ENCODE assay signal across 11 cellular contexts in the genomic region with DNA sequence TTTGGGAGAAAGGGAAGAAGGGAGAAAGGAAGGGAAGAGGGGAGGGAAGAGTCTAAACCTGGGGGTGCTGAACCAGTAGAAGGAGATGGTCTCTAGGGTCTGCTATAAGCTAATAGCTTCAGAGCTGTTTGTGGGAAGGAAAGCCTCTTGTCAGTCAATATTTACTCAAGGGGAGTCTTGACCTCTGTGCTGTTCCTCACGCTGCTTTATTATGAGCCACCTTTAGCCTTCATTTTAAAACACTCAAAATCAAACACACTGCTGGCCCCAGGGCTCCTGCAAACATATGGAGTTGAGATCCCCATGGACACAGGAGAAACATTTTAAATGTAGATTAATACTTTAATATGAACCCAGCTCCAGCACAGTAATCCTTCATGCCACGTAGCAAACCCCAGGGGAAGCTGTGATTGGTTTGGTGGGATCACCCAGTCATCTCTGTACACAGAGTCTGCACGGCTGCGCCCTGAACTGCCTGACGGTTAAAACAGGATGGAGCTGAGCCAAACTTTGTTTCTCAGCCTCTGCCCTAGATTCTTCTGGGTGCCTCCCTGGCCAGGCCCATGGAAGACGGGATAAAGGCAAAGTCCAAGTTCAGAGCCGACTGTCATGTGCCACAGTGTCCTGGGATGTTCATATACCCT. TPM values are rescaled to one million over a fixed set of nuclear protein-coding genes. Genes with fewer than 3 reads are reported as not detected.
A peak's percentile ranks its signal among the peaks of the same experiment; 100 is the strongest.
DNase-seq lines count a peak whose midpoint lies in the region; ATAC-seq and TF ChIP-seq lines count a peak whose summit lies in the region.
"Had no signal": no experiment of that assay in that cellular context is flagged by ENCODE, and none has a peak within 500 bp of the region (broad histone marks: within the 10 kb centered on the region; RNA-seq: fewer than 3 reads in every experiment).

No MANE protein-coding gene starts in this region.

- intact Hi-C loops in PC-3 (cut with micrococcal nuclease), result no loop called here
- intact Hi-C loops in transverse colon (cut with DNase I; ENCODE audit: low total_unique reads), result no loop called here

- H3K36me3 ChIP-seq in PC-3 (ENCODE audit: low read depth, low read length) (no peaks in the 10 kb centered on the region), gastroesophageal sphincter (no peaks in the 10 kb centered on the region), transverse colon (no peaks in the 10 kb centered on the region)
- H3K36me3 ChIP-seq: heart right ventricle had no signal

- BruUV-seq in PC-3 (replicated peaks; lab: Mats Ljungman, UMichigan), result no TSS peak

- peak overlapping the region; percentile 62 for H3K4me2 ChIP-seq in PC-3 (ENCODE audit: low read length)

- POLR2A ChIA-PET in PC-3 (lab: Charles Lee; ENCODE audit: unreplicated experiment), result interaction anchor here (0.5 kb wide), 1 partner anchor 126 kb away, joined by 3 read pairs; no protein-coding TSS in a partner anchor

- TF ChIP-seq CTCF in PC-3 (conservative IDR thresholded peaks at IDR 0.05; ENCODE audit: low read depth, low read length) (no peak), gastroesophageal sphincter (IDR thresholded peaks at IDR 0.05) (no peak), transverse colon (IDR thresholded peaks at IDR 0.05) (no peak)

- H4K20me1 ChIP-seq in PC-3 (ENCODE audit: low read length), result no peaks in the 10 kb centered on the region

- H3K4me1 ChIP-seq in PC-3 (ENCODE audit: insufficient read depth, low read length), result peaks cover 29% of the 10 kb centered on the region
- peaks cover 0 to 8% (median 0%) of the 10 kb centered on the region in 3 donors for H3K4me1 ChIP-seq in gastroesophageal sphincter
- H3K4me1 ChIP-seq in transverse colon, result peaks cover under 1 to 46% (median 22%) of the 10 kb centered on the region in 4 donors

- no peaks in the 10 kb centered on the region for H3K79me2 ChIP-seq in PC-3 (ENCODE audit: low read length)

- H3K4me3 Mint-ChIP-seq in activated naive CD8-positive, alpha-beta T cell treated with anti-CD3 and anti-CD28 coated beads, Interleukin-2, amount 50 U/mL, for 24 hours, result no peak overlapping the region
- no peak overlapping the region for H3K4me3 Mint-ChIP-seq in activated naive CD8-positive, alpha-beta T cell treated with anti-CD3 and anti-CD28 coated beads for 36 hours
- H3K4me3 Mint-ChIP-seq: activated B cell treated with CpG ODN at 0.5 μM for 24 hours; CD8-positive, alpha-beta memory T cell had no signal

- no peak overlapping the region for H3K27ac Mint-ChIP-seq in activated naive CD8-positive, alpha-beta T cell treated with anti-CD3 and anti-CD28 coated beads, Interleukin-2, amount 50 U/mL, for 24 hours
- no peak overlapping the region for H3K27ac Mint-ChIP-seq in activated naive CD8-positive, alpha-beta T cell treated with anti-CD3 and anti-CD28 coated beads for 36 hours
- H3K27ac Mint-ChIP-seq: activated B cell treated with CpG ODN at 0.5 μM for 24 hours had no signal

- no peaks in the 10 kb centered on the region for H3K9me3 Mint-ChIP-seq in activated naive CD8-positive, alpha-beta T cell treated with anti-CD3 and anti-CD28 coated beads, Interleukin-2, amount 50 U/mL, for 24 hours
- no peaks in the 10 kb centered on the region for H3K9me3 Mint-ChIP-seq in activated naive CD8-positive, alpha-beta T cell treated with anti-CD3 and anti-CD28 coated beads for 36 hours
- H3K9me3 Mint-ChIP-seq: activated B cell treated with CpG ODN at 0.5 μM for 24 hours; CD8-positive, alpha-beta memory T cell had no signal

- H2AFZ ChIP-seq in PC-3 (ENCODE audit: low read length), result peak overlapping the region; percentile 52

- H3K4me3 ChIP-seq in PC-3 (ENCODE audit: low read length) (peak overlapping the region; percentile 29; the same call in 1 of the 2 replicates), gastroesophageal sphincter (no peak overlapping the region), transverse colon (peak overlapping the region in 1 of 4 donors; percentile 2)
- H3K4me3 ChIP-seq: heart right ventricle had no signal

- peak overlapping the region; percentile 58 for H3K9ac ChIP-seq in PC-3 (ENCODE audit: low read length)

- H3K9me2 ChIP-seq in PC-3 (replicated peaks; ENCODE audit: low read length), result no peaks in the 10 kb centered on the region

- in situ Hi-C loops in transverse colon (cut with MboI; ENCODE audit: low pct_ligation_motif_present in 1 of 4, low pct_unique_long_range_greater_than_20kb in 1 of 4, low sequenced_read_pairs in 3 of 4), result no loop called here

- CTCF ChIA-PET in PC-3 (lab: Charles Lee), result interaction anchor here (0.5 to 1.6 kb wide), 3 partner anchors 17 to 1294 kb away, joined by 3 to 9 read pairs (median 4); no protein-coding TSS in a partner anchor

- H3K27ac ChIP-seq in PC-3 (ENCODE audit: low read length), result peak overlapping the region; percentile 92
- H3K27ac ChIP-seq in gastroesophageal sphincter, result no peak overlapping the region
- H3K27ac ChIP-seq in transverse colon, result peak overlapping the region; percentile 80 to 90 (median 88)
- H3K27ac ChIP-seq: heart right ventricle had no signal

- no peak for ATAC-seq in activated naive CD8-positive, alpha-beta T cell treated with anti-CD3 and anti-CD28 coated beads, Interleukin-2, amount 50 U/mL, for 24 hours
- ATAC-seq in PC-3 (peak; percentile 92), gastroesophageal sphincter (peak; percentile 58), GM19467 (IDR thresholded peaks at IDR 0.05; ENCODE audit: unreplicated experiment) (no peak), HG03097 (IDR thresholded peaks at IDR 0.05; ENCODE audit: low FRiP score, unreplicated experiment) (no peak)

- TF ChIP-seq POLR2A in gastroesophageal sphincter (IDR thresholded peaks at IDR 0.05) (no peak), transverse colon (IDR thresholded peaks at IDR 0.05) (peak; percentile 15)

- H3K9me3 ChIP-seq in PC-3 (ENCODE audit: low read length) (no peaks in the 10 kb centered on the region), gastroesophageal sphincter (no peaks in the 10 kb centered on the region), transverse colon (no peaks in the 10 kb centered on the region)
- H3K9me3 ChIP-seq: heart right ventricle had no signal

- H3K27me3 Mint-ChIP-seq in activated naive CD8-positive, alpha-beta T cell treated with anti-CD3 and anti-CD28 coated beads, Interleukin-2, amount 50 U/mL, for 24 hours, result no peaks in the 10 kb centered on the region
- peaks cover 16% of the 10 kb centered on the region for H3K27me3 Mint-ChIP-seq in activated naive CD8-positive, alpha-beta T cell treated with anti-CD3 and anti-CD28 coated beads for 36 hours

- WGBS in gastroesophageal sphincter (ENCODE audit: low coverage in 1 of 2), 2 donors, result 18 to 22% methylated on average over 5 to 7 of the region's 7 CpGs
- WGBS in transverse colon (ENCODE audit: low coverage in 1 of 2), 2 donors, result 14 to 50% methylated on average over 1 to 7 of the region's 7 CpGs

- TF ChIP-seq EP300 in gastroesophageal sphincter (IDR thresholded peaks at IDR 0.05) (no peak), transverse colon (IDR thresholded peaks at IDR 0.05; ENCODE audit: low read depth) (peak; percentile 90)

- H3K27me3 ChIP-seq in PC-3 (ENCODE audit: low read length) (no peaks in the 10 kb centered on the region), gastroesophageal sphincter (peaks cover 23% of the 10 kb centered on the region), transverse colon (no peaks in the 10 kb centered on the region)

- H3F3A ChIP-seq in PC-3 (ENCODE audit: low read length, unreplicated experiment), result no peaks in the 10 kb centered on the region

- H3K36me3 Mint-ChIP-seq in activated naive CD8-positive, alpha-beta T cell treated with anti-CD3 and anti-CD28 coated beads, Interleukin-2, amount 50 U/mL, for 24 hours (ENCODE audit: low read depth), result no peaks in the 10 kb centered on the region
- peaks cover 6% of the 10 kb centered on the region for H3K36me3 Mint-ChIP-seq in activated naive CD8-positive, alpha-beta T cell treated with anti-CD3 and anti-CD28 coated beads for 36 hours
- H3K36me3 Mint-ChIP-seq: CD8-positive, alpha-beta memory T cell had no signal

- H3K4me1 Mint-ChIP-seq in activated naive CD8-positive, alpha-beta T cell treated with anti-CD3 and anti-CD28 coated beads, Interleukin-2, amount 50 U/mL, for 24 hours, result peaks cover 27% of the 10 kb centered on the region
- H3K4me1 Mint-ChIP-seq in activated naive CD8-positive, alpha-beta T cell treated with anti-CD3 and anti-CD28 coated beads for 36 hours, result peaks cover 18% of the 10 kb centered on the region
- H3K4me1 Mint-ChIP-seq: activated B cell treated with CpG ODN at 0.5 μM for 24 hours had no signal

- peak; percentile 8 for DNase-seq in activated naive CD8-positive, alpha-beta T cell treated with anti-CD3 and anti-CD28 coated beads, Interleukin-2, amount 50 U/mL, for 24 hours
- DNase-seq in activated naive CD8-positive, alpha-beta T cell treated with anti-CD3 and anti-CD28 coated beads for 36 hours, result no peak
- DNase-seq in PC-3 (peak; percentile 97), transverse colon (peak; percentile 89), NCI-H1694 (lab: John Stamatoyannopoulos, UW) (no peak)
- DNase-seq: activated B cell treated with CpG ODN at 0.5 μM for 24 hours; CD8-positive, alpha-beta memory T cell had no signal

RNA-seq across cellular contexts. Expression of gene VWA5B1, which starts 40.2 kb away (rescaled TPM):
- total RNA-seq in activated naive CD8-positive, alpha-beta T cell treated with anti-CD3 and anti-CD28 coated beads for 36 hours, result under 1 TPM; 0.16 to 0.31 TPM
- total RNA-seq in PC-3 (2014; rRNA removed) (not detected in 2 replicates), gastroesophageal sphincter (under 1 TPM in 1 of 4 donors, not detected in 3; 0.12 TPM), transverse colon (not detected)
- total RNA-seq: activated B cell treated with CpG ODN at 0.5 μM for 24 hours; CD8-positive, alpha-beta memory T cell had no signal

Comparison
In these comparisons a context has a peak if more than half of its experiments do, and no peak if none do; other contexts are left out.
1. DNase-seq: peak in activated naive CD8-positive, alpha-beta T cell treated with anti-CD3 and anti-CD28 coated beads, Interleukin-2, amount 50 U/mL, for 24 hours (single experiment), PC-3 (single experiment) and transverse colon (single experiment); none in activated naive CD8-positive, alpha-beta T cell treated with anti-CD3 and anti-CD28 coated beads for 36 hours (single experiment) and NCI-H1694 (single experiment).
2. ATAC-seq: peak in PC-3 (single experiment) and gastroesophageal sphincter (single experiment); none in activated naive CD8-positive, alpha-beta T cell treated with anti-CD3 and anti-CD28 coated beads, Interleukin-2, amount 50 U/mL, for 24 hours (single experiment), GM19467 (single experiment) and HG03097 (single experiment).
3. H3K27ac ChIP-seq: peak in PC-3 (single experiment) and transverse colon (4 of 4); none in gastroesophageal sphincter (0 of 4).